In genomic region chr6:35469711-35470662, GRCh38 we compare ENCODE assay signal across 8 cellular contexts. TPM values are rescaled to one million over a fixed set of nuclear protein-coding genes. Genes with fewer than 3 reads are reported as not detected.
DNase-seq lines count a peak whose midpoint lies in the region; ATAC-seq, FAIRE-seq and TF ChIP-seq lines count a peak whose summit lies in the region.

No MANE protein-coding gene starts in this region.

- peak overlapping the region; percentile 100 for H3K9ac ChIP-seq in SK-N-MC (ENCODE audit: insufficient read length)

- peak overlapping the region; percentile 99 for H3K4me3 Mint-ChIP-seq in T-helper 2 cell treated with Interferon-gamma antibody and Interleukin-4, amounts not matched to agents 5 μg/mL and 100 μg/mL, for 36 hours

- H3K9me3 ChIP-seq in SK-N-MC (ENCODE audit: low read depth, low read length) = no peaks in the 10 kb centered on the region
- H3K9me3 ChIP-seq in esophagus (ENCODE audit: control insufficient read depth in 2 of 2, insufficient read depth in 1 of 2, low read depth in 1 of 2, low read length in 1 of 2) = no peaks in the 10 kb centered on the region
- no peaks in the 10 kb centered on the region for H3K9me3 ChIP-seq in psoas muscle

- H3K4me1 Mint-ChIP-seq in T-helper 2 cell treated with Interferon-gamma antibody and Interleukin-4, amounts not matched to agents 5 μg/mL and 100 μg/mL, for 36 hours (ENCODE audit: low read depth) = peaks cover 26% of the 10 kb centered on the region

- H3K4me1 ChIP-seq in esophagus (ENCODE audit: control insufficient read depth in 2 of 2, insufficient read depth in 2 of 2, low read length in 1 of 2) = peaks cover 0 to 2% of the 10 kb centered on the region in 2 donors
- H3K4me1 ChIP-seq in psoas muscle = peaks cover 20% of the 10 kb centered on the region

- H3K36me3 ChIP-seq in SK-N-MC (ENCODE audit: insufficient read depth, low read length) = peaks cover 73% of the 10 kb centered on the region
- H3K36me3 ChIP-seq in esophagus (ENCODE audit: control insufficient read depth in 2 of 2, insufficient read depth in 2 of 2, low read length in 1 of 2) = peaks cover 9 to 36% of the 10 kb centered on the region in 2 donors
- H3K36me3 ChIP-seq in psoas muscle (ENCODE audit: insufficient read depth in 1 of 2, low read depth in 1 of 2) = peaks cover 0 to 85% of the 10 kb centered on the region in 2 donors

- H3K27me3 ChIP-seq in esophagus (ENCODE audit: control insufficient read depth in 1 of 2, insufficient read depth in 2 of 2, low read length in 2 of 2) = no peaks in the 10 kb centered on the region
- H3K27me3 ChIP-seq in psoas muscle (ENCODE audit: insufficient read depth in 3 of 3, low read length in 2 of 3) = no peaks in the 10 kb centered on the region

- H3K27ac Mint-ChIP-seq in T-helper 2 cell treated with Interferon-gamma antibody and Interleukin-4, amounts not matched to agents 5 μg/mL and 100 μg/mL, for 36 hours = peak overlapping the region; percentile 73

- intact Hi-C loops in psoas muscle (cut with DNase I) = loop anchor here in 1 of 2 donors (5.0 kb wide), 1 partner anchor 128 kb away; the partner anchor contains the start of gene PPARD

- DNase-seq in T-helper 2 cell treated with Interferon-gamma antibody and Interleukin-4, amounts not matched to agents 5 μg/mL and 100 μg/mL, for 36 hours (ENCODE audit: low spot score) = no peak
- no peak for DNase-seq in T-helper 2 cell
- DNase-seq in SK-N-MC (ENCODE audit: low read depth, low spot score) = no peak
- DNase-seq in psoas muscle = peak in 1 of 2 donors; percentile 60
- DNase-seq in H54 (ENCODE audit: insufficient read length, low spot score) = no peak

- 28 to 29% methylated on average over 18 of the region's 18 CpGs for WGBS in esophagus, 2 donors
- WGBS in psoas muscle, 3 donors = 40 to 48% (median 41%) methylated on average over 18 of the region's 18 CpGs

- H3K27ac ChIP-seq in SK-N-MC (peak overlapping the region; percentile 97), esophagus (ENCODE audit: low read depth in 2 of 2, low read length in 1 of 2) (peak overlapping the region; percentile 91 to 97), psoas muscle (peak overlapping the region; percentile 89)

- no peak for TF ChIP-seq CTCF in psoas muscle (IDR thresholded peaks at IDR 0.05)

- H3K4me3 ChIP-seq in SK-N-MC (peak overlapping the region; percentile 93), esophagus (ENCODE audit: low read depth in 1 of 2, low read length in 2 of 2) (peak overlapping the region; percentile 94 to 99), psoas muscle (peak overlapping the region; percentile 91)

- FAIRE-seq in H54 (lab: Jason Lieb, UNC) = no peak

- TF ChIP-seq POLR2A in H54 (IDR thresholded peaks at IDR 0.05; ENCODE audit: low read depth, low read length) = no peak

- H3K36me3 Mint-ChIP-seq in T-helper 2 cell treated with Interferon-gamma antibody and Interleukin-4, amounts not matched to agents 5 μg/mL and 100 μg/mL, for 36 hours (ENCODE audit: low read depth) = peaks cover 68% of the 10 kb centered on the region

- ATAC-seq in psoas muscle (no peak), GM21786 (IDR thresholded peaks at IDR 0.05; ENCODE audit: unreplicated experiment) (no peak), GM21423 (IDR thresholded peaks at IDR 0.05; ENCODE audit: unreplicated experiment) (no peak)

- H3K9me3 Mint-ChIP-seq in T-helper 2 cell treated with Interferon-gamma antibody and Interleukin-4, amounts not matched to agents 5 μg/mL and 100 μg/mL, for 36 hours = no peaks in the 10 kb centered on the region

- no peaks in the 10 kb centered on the region for H3K27me3 Mint-ChIP-seq in T-helper 2 cell treated with Interferon-gamma antibody and Interleukin-4, amounts not matched to agents 5 μg/mL and 100 μg/mL, for 36 hours (ENCODE audit: low read depth)

RNA-seq across cellular contexts. Expression of gene RPL10A, which starts 1.8 kb away (rescaled TPM):
- polyA plus RNA-seq in esophagus = 1,000 to 10,000 TPM in 1 of 2 donors, 100 to 1,000 TPM in 1; 735 to 2,438 TPM
- 100 to 1,000 TPM; 668 to 832 (median 736) TPM for total RNA-seq in psoas muscle
- polyA plus RNA-seq in psoas muscle = 1,000 to 10,000 TPM in 2 of 3 donors, 100 to 1,000 TPM in 1; 918 to 1,629 (median 1,240) TPM

RNA-seq across cellular contexts. Expression of gene FANCE, which starts 17.8 kb away (rescaled TPM):
- polyA plus RNA-seq in esophagus = 1 to 10 TPM; 4.6 to 6.3 TPM
- 1 to 10 TPM; 5.7 to 9.3 (median 8.1) TPM for total RNA-seq in psoas muscle
- 10 to 100 TPM in 1 of 3 donors, 1 to 10 TPM in 2; 3.8 to 15.2 (median 4.5) TPM for polyA plus RNA-seq in psoas muscle

RNA-seq across cellular contexts. Expression of gene TEAD3, which starts 26.9 kb away (rescaled TPM):
- polyA plus RNA-seq in esophagus (10 to 100 TPM; 28.6 to 29.1 TPM), psoas muscle (10 to 100 TPM; 12.1 to 15.8 (median 14.5) TPM)
- 10 to 100 TPM; 23.0 to 44.3 (median 26.2) TPM for total RNA-seq in psoas muscle

RNA-seq across cellular contexts. Expression of gene TULP1, which starts 42.7 kb away (rescaled TPM):
- under 1 TPM; 0.08 TPM for polyA plus RNA-seq in esophagus
- not detected for total RNA-seq in psoas muscle
- under 1 TPM; 0.05 to 0.09 (median 0.08) TPM for polyA plus RNA-seq in psoas muscle
